Comparison of ENCODE assay signal across 13 cellular contexts in genomic region chr10:32941357-32941756, GRCh38. TPM values are rescaled to one million over a fixed set of nuclear protein-coding genes. Genes with fewer than 3 reads are reported as not detected.
DNase-seq lines count a peak whose midpoint lies in the region; ATAC-seq and TF ChIP-seq lines count a peak whose summit lies in the region.
"Had no signal": no experiment of that assay in that cellular context is flagged by ENCODE, and none has a peak within 500 bp of the region (broad histone marks: within the 10 kb centered on the region; RNA-seq: fewer than 3 reads in every experiment).

No MANE protein-coding gene starts in this region.

- peak overlapping the region; percentile 5 to 63 (median 38) for H3K4me3 Mint-ChIP-seq in IgD-negative memory B cell
- no peak overlapping the region for H3K4me3 Mint-ChIP-seq in WTC11

- intact Hi-C loops in A673 (cut with micrococcal nuclease; ENCODE audit: unreplicated experiment) (no loop called here), esophagus muscularis mucosa (cut with DNase I) (no loop called here)

- H2AFZ ChIP-seq in parathyroid adenoma, result no peak overlapping the region

- H3K4me3 ChIP-seq in A673 (ENCODE audit: low read depth, low read length, poor library complexity, severe bottlenecking) (no peak overlapping the region), esophagus muscularis mucosa (peak overlapping the region in 2 of 4 donors; percentile 2 to 28), parathyroid adenoma (ENCODE audit: low read depth, low read length) (no peak overlapping the region)
- H3K4me3 ChIP-seq: thyroid gland had no signal

- H3K27ac Mint-ChIP-seq in IgD-negative memory B cell, result peak overlapping the region; percentile 10 to 77 (median 72)
- H3K27ac Mint-ChIP-seq in WTC11, result no peak overlapping the region; the same call in 1 of the 2 replicates

- no peak for TF ChIP-seq EP300 in esophagus muscularis mucosa (IDR thresholded peaks at IDR 0.05)

- H3K79me2 ChIP-seq in parathyroid adenoma, result peaks cover 52% of the 10 kb centered on the region

- TF ChIP-seq POLR2A in esophagus muscularis mucosa (IDR thresholded peaks at IDR 0.05; ENCODE audit: low read depth), result no peak

- H3K4me1 ChIP-seq in A673 (ENCODE audit: insufficient read depth, low read length, poor library complexity, severe bottlenecking), result peaks cover 21% of the 10 kb centered on the region
- peaks cover 84 to 98% (median 97%) of the 10 kb centered on the region in 4 donors for H3K4me1 ChIP-seq in esophagus muscularis mucosa
- peaks cover 47% of the 10 kb centered on the region for H3K4me1 ChIP-seq in parathyroid adenoma

- POLR2A ChIA-PET in A673 (lab: Charles Lee; ENCODE audit: low non-redundant PET) (interaction anchor here (0.6 kb wide), 1 partner anchor 129 kb away, joined by 8 read pairs; no protein-coding TSS in a partner anchor), WTC11 (lab: Charles Lee) (interaction anchor here (0.5 to 1.3 kb wide), 2 partner anchors 13 to 47 kb away, joined by 4 to 5 read pairs; no protein-coding TSS in a partner anchor)

- H3K27me3 Mint-ChIP-seq in IgD-negative memory B cell, result no peaks in the 10 kb centered on the region
- H3K27me3 Mint-ChIP-seq in WTC11 (ENCODE audit: low read depth), result no peaks in the 10 kb centered on the region

- H3K27me3 ChIP-seq in A673 (replicated peaks; ENCODE audit: insufficient read depth, low read depth, low read length, poor library complexity), result no peaks in the 10 kb centered on the region
- no peaks in the 10 kb centered on the region for H3K27me3 ChIP-seq in esophagus muscularis mucosa
- no peaks in the 10 kb centered on the region for H3K27me3 ChIP-seq in parathyroid adenoma (ENCODE audit: control insufficient read depth, insufficient read depth, low read length)
- H3K27me3 ChIP-seq: thyroid gland had no signal

- no peak overlapping the region for H3K4me2 ChIP-seq in parathyroid adenoma (ENCODE audit: low read length)

- no peak overlapping the region for H3K9ac ChIP-seq in parathyroid adenoma

- CTCF ChIA-PET in A673 (lab: Charles Lee), result no interaction called here
- CTCF ChIA-PET in WTC11 (lab: Charles Lee), result no interaction called here

- ATAC-seq in GM18907 (IDR thresholded peaks at IDR 0.05; ENCODE audit: unreplicated experiment), result no peak
- no peak for ATAC-seq in WTC11
- ATAC-seq in GM21619 (IDR thresholded peaks at IDR 0.05; ENCODE audit: unreplicated experiment), result no peak

- no peaks in the 10 kb centered on the region for H3K9me3 ChIP-seq in A673 (ENCODE audit: low read depth, low read length, poor library complexity, severe bottlenecking)
- H3K9me3 ChIP-seq in esophagus muscularis mucosa, result no peaks in the 10 kb centered on the region
- H3K9me3 ChIP-seq in parathyroid adenoma (ENCODE audit: control insufficient read depth, low read length), result no peaks in the 10 kb centered on the region
- H3K9me3 ChIP-seq: thyroid gland had no signal

- DNase-seq in A673 (ENCODE audit: low spot score) (no peak), esophagus muscularis mucosa (ENCODE audit: extremely low spot score) (no peak), nucleus accumbens (lab: John Stamatoyannopoulos, UW) (no peak), WTC11 (ENCODE audit: low spot score) (no peak)
- DNase-seq: activated naive CD4-positive, alpha-beta T cell treated with anti-CD3 and anti-CD28 coated beads, Interleukin-2, amount 50 U/mL, for 16 hours; NCI-H1105; NCI-H524 treated with DMSO at 0.1 percent for 48 hours; SIG-M5; thyroid gland had no signal

- peak overlapping the region; percentile 15 for H3K27ac ChIP-seq in A673 (ENCODE audit: low read depth, low read length, poor library complexity, severe bottlenecking)
- H3K27ac ChIP-seq in esophagus muscularis mucosa (replicated peaks in 1 of 4), result peak overlapping the region; percentile 85 to 87 (median 86)
- peak overlapping the region; percentile 40 for H3K27ac ChIP-seq in parathyroid adenoma
- H3K27ac ChIP-seq: thyroid gland had no signal

- 15% methylated on average over 2 of the region's 2 CpGs for WGBS in esophagus muscularis mucosa

- peaks cover 50 to 60% (median 59%) of the 10 kb centered on the region in 3 donors for H3K4me1 Mint-ChIP-seq in IgD-negative memory B cell
- peaks cover 72% of the 10 kb centered on the region for H3K4me1 Mint-ChIP-seq in WTC11

- no TSS peak for BruUV-seq in A673 (replicated peaks; lab: Mats Ljungman, UMichigan)

- H3K36me3 Mint-ChIP-seq in IgD-negative memory B cell (peaks cover 9% of the 10 kb centered on the region), WTC11 (no peaks in the 10 kb centered on the region)

- H3K36me3 ChIP-seq in A673 (ENCODE audit: insufficient read depth, low read length, poor library complexity, severe bottlenecking) (no peaks in the 10 kb centered on the region), esophagus muscularis mucosa (no peaks in the 10 kb centered on the region), parathyroid adenoma (ENCODE audit: control insufficient read depth, insufficient read depth, low read length) (no peaks in the 10 kb centered on the region)
- H3K36me3 ChIP-seq: thyroid gland had no signal

- TF ChIP-seq CTCF in A673 (conservative IDR thresholded peaks at IDR 0.05; ENCODE audit: low read depth, low read length) (no peak), esophagus muscularis mucosa (IDR thresholded peaks at IDR 0.05) (no peak), parathyroid adenoma (IDR thresholded peaks at IDR 0.05) (no peak), WTC11 (IDR thresholded peaks at IDR 0.05) (no peak)

- no peaks in the 10 kb centered on the region for H3K9me3 Mint-ChIP-seq in IgD-negative memory B cell
- H3K9me3 Mint-ChIP-seq in WTC11, result no peaks in the 10 kb centered on the region

TF ChIP-seq in WTC11, 78 proteins besides CTCF, POLR2A, EP300 and RAD21 (continues in another document):
- TF ChIP-seq GRHL2 (CRISPR knock-in tag; IDR thresholded peaks at IDR 0.05; ENCODE audit: insufficient replicate concordance, severe bottlenecking) (no peak), ZNF317 (CRISPR knock-in tag; IDR thresholded peaks at IDR 0.05; ENCODE audit: borderline replicate concordance, low read depth) (no peak), STAT6 (CRISPR knock-in tag; conservative IDR thresholded peaks at IDR 0.05; ENCODE audit: low read depth) (no peak), ZBTB21 (CRISPR knock-in tag; IDR thresholded peaks at IDR 0.05; ENCODE audit: borderline replicate concordance) (no peak), ZNF219 (CRISPR knock-in tag; IDR thresholded peaks at IDR 0.05; ENCODE audit: borderline replicate concordance) (no peak), HMGA2 (CRISPR knock-in tag; IDR thresholded peaks at IDR 0.05) (no peak), MLX (CRISPR knock-in tag; IDR thresholded peaks at IDR 0.05) (no peak)
- TF ChIP-seq, protein P1, sequence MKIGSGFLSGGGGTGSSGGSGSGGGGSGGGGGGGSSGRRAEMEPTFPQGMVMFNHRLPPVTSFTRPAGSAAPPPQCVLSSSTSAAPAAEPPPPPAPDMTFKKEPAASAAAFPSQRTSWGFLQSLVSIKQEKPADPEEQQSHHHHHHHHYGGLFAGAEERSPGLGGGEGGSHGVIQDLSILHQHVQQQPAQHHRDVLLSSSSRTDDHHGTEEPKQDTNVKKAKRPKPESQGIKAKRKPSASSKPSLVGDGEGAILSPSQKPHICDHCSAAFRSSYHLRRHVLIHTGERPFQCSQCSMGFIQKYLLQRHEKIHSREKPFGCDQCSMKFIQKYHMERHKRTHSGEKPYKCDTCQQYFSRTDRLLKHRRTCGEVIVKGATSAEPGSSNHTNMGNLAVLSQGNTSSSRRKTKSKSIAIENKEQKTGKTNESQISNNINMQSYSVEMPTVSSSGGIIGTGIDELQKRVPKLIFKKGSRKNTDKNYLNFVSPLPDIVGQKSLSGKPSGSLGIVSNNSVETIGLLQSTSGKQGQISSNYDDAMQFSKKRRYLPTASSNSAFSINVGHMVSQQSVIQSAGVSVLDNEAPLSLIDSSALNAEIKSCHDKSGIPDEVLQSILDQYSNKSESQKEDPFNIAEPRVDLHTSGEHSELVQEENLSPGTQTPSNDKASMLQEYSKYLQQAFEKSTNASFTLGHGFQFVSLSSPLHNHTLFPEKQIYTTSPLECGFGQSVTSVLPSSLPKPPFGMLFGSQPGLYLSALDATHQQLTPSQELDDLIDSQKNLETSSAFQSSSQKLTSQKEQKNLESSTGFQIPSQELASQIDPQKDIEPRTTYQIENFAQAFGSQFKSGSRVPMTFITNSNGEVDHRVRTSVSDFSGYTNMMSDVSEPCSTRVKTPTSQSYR (CRISPR knock-in tag; IDR thresholded peaks at IDR 0.05), result no peak
- TF ChIP-seq, protein P2, sequence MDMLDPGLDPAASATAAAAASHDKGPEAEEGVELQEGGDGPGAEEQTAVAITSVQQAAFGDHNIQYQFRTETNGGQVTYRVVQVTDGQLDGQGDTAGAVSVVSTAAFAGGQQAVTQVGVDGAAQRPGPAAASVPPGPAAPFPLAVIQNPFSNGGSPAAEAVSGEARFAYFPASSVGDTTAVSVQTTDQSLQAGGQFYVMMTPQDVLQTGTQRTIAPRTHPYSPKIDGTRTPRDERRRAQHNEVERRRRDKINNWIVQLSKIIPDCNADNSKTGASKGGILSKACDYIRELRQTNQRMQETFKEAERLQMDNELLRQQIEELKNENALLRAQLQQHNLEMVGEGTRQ (CRISPR knock-in tag; IDR thresholded peaks at IDR 0.05), result no peak

RNA-seq across cellular contexts. Expression of gene ITGB1, which starts 16.7 kb away (rescaled TPM):
- 276 and 282 TPM in 2 replicates for total RNA-seq in A673 (2021)
- 394 TPM for polyA plus RNA-seq in IgD-negative memory B cell
- total RNA-seq in esophagus muscularis mucosa, result 1,000 to 10,000 TPM; 1,385 to 1,873 (median 1,661) TPM
- 317 to 344 TPM (median 321 TPM) in 3 replicates for total RNA-seq in WTC11 (2021)

Comparison
In these comparisons a context has a peak if more than half of its experiments do, and no peak if none do; other contexts are left out.
1. H3K27ac ChIP-seq: peak in every context shown above with its lines; median percentile 86 in esophagus muscularis mucosa; 40 in parathyroid adenoma; 15 in A673.